Comparison of ENCODE assay signal across 1 cellular context in genomic region chr4:73679836-73680235, GRCh38.
TF ChIP-seq lines count a peak whose summit lies in the region.

No MANE protein-coding gene starts in this region.

TF ChIP-seq in SK-N-SH, 30 proteins besides CTCF, POLR2A, EP300 and RAD21:
- TF ChIP-seq, protein P1, sequence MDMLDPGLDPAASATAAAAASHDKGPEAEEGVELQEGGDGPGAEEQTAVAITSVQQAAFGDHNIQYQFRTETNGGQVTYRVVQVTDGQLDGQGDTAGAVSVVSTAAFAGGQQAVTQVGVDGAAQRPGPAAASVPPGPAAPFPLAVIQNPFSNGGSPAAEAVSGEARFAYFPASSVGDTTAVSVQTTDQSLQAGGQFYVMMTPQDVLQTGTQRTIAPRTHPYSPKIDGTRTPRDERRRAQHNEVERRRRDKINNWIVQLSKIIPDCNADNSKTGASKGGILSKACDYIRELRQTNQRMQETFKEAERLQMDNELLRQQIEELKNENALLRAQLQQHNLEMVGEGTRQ (IDR thresholded peaks at IDR 0.05; ENCODE audit: borderline replicate concordance, low read depth, low read length), result no peak
- TF ChIP-seq ELF1 (IDR thresholded peaks at IDR 0.05), result no peak; the same call in 1 of the 2 replicates
- TF ChIP-seq JUND (IDR thresholded peaks at IDR 0.05), result peak; percentile 22; the same call in 1 of the 2 replicates
- TF ChIP-seq RFX5 (IDR thresholded peaks at IDR 0.05; ENCODE audit: low read length), result no peak
- TF ChIP-seq NRF1 (IDR thresholded peaks at IDR 0.05; ENCODE audit: low read depth, low read length), result no peak
- TF ChIP-seq FOXM1 (IDR thresholded peaks at IDR 0.05; ENCODE audit: low read depth), result no peak
- TF ChIP-seq MAX (IDR thresholded peaks at IDR 0.05; ENCODE audit: low read depth), result 0 out of 2 replicates have a peak, but pooled peaks have one; percentile 14
- no peak for TF ChIP-seq IRF3 (IDR thresholded peaks at IDR 0.05; ENCODE audit: low read depth, low read length)
- TF ChIP-seq PBX3 (IDR thresholded peaks at IDR 0.05), result peak; percentile 66
- no peak for TF ChIP-seq FOXJ3 (CRISPR knock-in tag; IDR thresholded peaks at IDR 0.05)
- no peak for TF ChIP-seq USF1 (IDR thresholded peaks at IDR 0.05; ENCODE audit: borderline replicate concordance, low read depth)
- TF ChIP-seq GABPA (IDR thresholded peaks at IDR 0.05; ENCODE audit: low read depth), result no peak
- no peak for TF ChIP-seq TEAD4 (IDR thresholded peaks at IDR 0.05; ENCODE audit: borderline replicate concordance, insufficient read depth)
- TF ChIP-seq, protein P2, sequence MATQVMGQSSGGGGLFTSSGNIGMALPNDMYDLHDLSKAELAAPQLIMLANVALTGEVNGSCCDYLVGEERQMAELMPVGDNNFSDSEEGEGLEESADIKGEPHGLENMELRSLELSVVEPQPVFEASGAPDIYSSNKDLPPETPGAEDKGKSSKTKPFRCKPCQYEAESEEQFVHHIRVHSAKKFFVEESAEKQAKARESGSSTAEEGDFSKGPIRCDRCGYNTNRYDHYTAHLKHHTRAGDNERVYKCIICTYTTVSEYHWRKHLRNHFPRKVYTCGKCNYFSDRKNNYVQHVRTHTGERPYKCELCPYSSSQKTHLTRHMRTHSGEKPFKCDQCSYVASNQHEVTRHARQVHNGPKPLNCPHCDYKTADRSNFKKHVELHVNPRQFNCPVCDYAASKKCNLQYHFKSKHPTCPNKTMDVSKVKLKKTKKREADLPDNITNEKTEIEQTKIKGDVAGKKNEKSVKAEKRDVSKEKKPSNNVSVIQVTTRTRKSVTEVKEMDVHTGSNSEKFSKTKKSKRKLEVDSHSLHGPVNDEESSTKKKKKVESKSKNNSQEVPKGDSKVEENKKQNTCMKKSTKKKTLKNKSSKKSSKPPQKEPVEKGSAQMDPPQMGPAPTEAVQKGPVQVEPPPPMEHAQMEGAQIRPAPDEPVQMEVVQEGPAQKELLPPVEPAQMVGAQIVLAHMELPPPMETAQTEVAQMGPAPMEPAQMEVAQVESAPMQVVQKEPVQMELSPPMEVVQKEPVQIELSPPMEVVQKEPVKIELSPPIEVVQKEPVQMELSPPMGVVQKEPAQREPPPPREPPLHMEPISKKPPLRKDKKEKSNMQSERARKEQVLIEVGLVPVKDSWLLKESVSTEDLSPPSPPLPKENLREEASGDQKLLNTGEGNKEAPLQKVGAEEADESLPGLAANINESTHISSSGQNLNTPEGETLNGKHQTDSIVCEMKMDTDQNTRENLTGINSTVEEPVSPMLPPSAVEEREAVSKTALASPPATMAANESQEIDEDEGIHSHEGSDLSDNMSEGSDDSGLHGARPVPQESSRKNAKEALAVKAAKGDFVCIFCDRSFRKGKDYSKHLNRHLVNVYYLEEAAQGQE (IDR thresholded peaks at IDR 0.05; ENCODE audit: low read depth, low read length), result no peak
- peak; percentile 56; the same call in 1 of the 2 replicates for TF ChIP-seq TCF12 (IDR thresholded peaks at IDR 0.05)
- TF ChIP-seq NFIC (IDR thresholded peaks at IDR 0.05; ENCODE audit: borderline replicate concordance), result peak; percentile 52
- no peak for TF ChIP-seq MXI1 (IDR thresholded peaks at IDR 0.05; ENCODE audit: low read depth, low read length)
- no peak for TF ChIP-seq SMC3 (IDR thresholded peaks at IDR 0.05; ENCODE audit: low read depth, low read length)
- TF ChIP-seq CHD2 (IDR thresholded peaks at IDR 0.05; ENCODE audit: low read length, partially characterized antibody), result no peak
- peak; percentile 24; the same call in 1 of the 2 replicates for TF ChIP-seq FOSL2 (IDR thresholded peaks at IDR 0.05; ENCODE audit: borderline replicate concordance, low read depth)
- no peak for TF ChIP-seq YY1 (IDR thresholded peaks at IDR 0.05; ENCODE audit: low read depth)
- no peak for TF ChIP-seq POLR2AphosphoS5 (IDR thresholded peaks at IDR 0.05; ENCODE audit: low read depth, low read length)
- peak; percentile 37; the same call in 1 of the 2 replicates for TF ChIP-seq RXRA (IDR thresholded peaks at IDR 0.05; ENCODE audit: borderline replicate concordance, low read depth)
